20 cellular contexts compared by ENCODE assay signal in the genomic region with DNA sequence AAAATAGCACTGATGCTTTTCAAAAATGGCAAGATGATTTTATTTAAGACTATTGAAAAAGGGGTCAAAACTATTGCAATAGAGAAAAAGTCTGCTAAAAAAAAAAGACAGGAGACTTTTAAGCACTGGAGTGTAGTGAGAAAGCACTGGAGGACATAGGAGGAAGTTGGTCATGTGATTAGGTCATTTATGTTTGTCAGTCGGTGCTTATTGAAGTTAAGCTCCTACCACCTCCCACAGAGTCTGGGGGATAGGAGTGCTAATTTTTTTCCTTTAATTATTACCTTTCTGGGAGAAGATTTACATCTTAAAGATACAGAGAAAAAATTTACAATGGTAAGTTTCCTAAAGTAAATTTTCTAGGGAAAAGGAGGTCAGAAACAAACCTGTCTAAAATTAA.
"Had no signal": no experiment of that assay in that cellular context is flagged by ENCODE, and none has a peak within 500 bp of the region (broad histone marks: within the 10 kb centered on the region; RNA-seq: fewer than 3 reads in every experiment).

No MANE protein-coding gene starts in this region.

- H3K27me3 ChIP-seq: sigmoid colon, testis, vagina had no signal

- H3K27ac ChIP-seq: foreskin keratinocyte, sigmoid colon, testis, vagina, VCaP had no signal

- H3K27ac Mint-ChIP-seq: activated CD4-positive, alpha-beta T cell treated with anti-CD3 and anti-CD28 coated beads, Interleukin-2, amount 10 ng/mL, durations not matched to agents 7 days and 5 days; activated CD8-positive, alpha-beta T cell treated with anti-CD3 and anti-CD28 coated beads, Interleukin-2, amount 10 ng/mL, durations not matched to agents 7 days and 5 days; activated naive CD4-positive, alpha-beta T cell treated with anti-CD3 and anti-CD28 coated beads, Interleukin-2, amount 50 U/mL, for 72 hours; brain; memory B cell; stimulated activated memory B cell treated with anti-CD40 and anti-IgM and Interleukin-4, amounts not matched to agents 10 μg/mL and 1 μg/mL and 100 μg/mL, for 72 hours; T-helper 17 cell had no signal

- ATAC-seq: activated CD8-positive, alpha-beta T cell treated with anti-CD3 and anti-CD28 coated beads, Interleukin-2, amount 10 ng/mL, durations not matched to agents 7 days and 5 days; activated naive CD4-positive, alpha-beta T cell treated with anti-CD3 and anti-CD28 coated beads, Interleukin-2, amount 50 U/mL, for 72 hours; foreskin keratinocyte; stimulated activated memory B cell treated with anti-CD40 and anti-IgM and Interleukin-4, amounts not matched to agents 10 μg/mL and 1 μg/mL and 100 μg/mL, for 72 hours; T-helper 17 cell had no signal

- H3K4me1 ChIP-seq: foreskin keratinocyte, sigmoid colon, testis, vagina had no signal

- H3K4me1 Mint-ChIP-seq: activated CD4-positive, alpha-beta T cell treated with anti-CD3 and anti-CD28 coated beads, Interleukin-2, amount 10 ng/mL, durations not matched to agents 7 days and 5 days; memory B cell; stimulated activated memory B cell treated with anti-CD40 and anti-IgM and Interleukin-4, amounts not matched to agents 10 μg/mL and 1 μg/mL and 100 μg/mL, for 72 hours; T-helper 17 cell had no signal

- H3K27me3 Mint-ChIP-seq: activated CD4-positive, alpha-beta T cell treated with anti-CD3 and anti-CD28 coated beads, Interleukin-2, amount 10 ng/mL, durations not matched to agents 7 days and 5 days; brain; memory B cell; stimulated activated memory B cell treated with anti-CD40 and anti-IgM and Interleukin-4, amounts not matched to agents 10 μg/mL and 1 μg/mL and 100 μg/mL, for 72 hours; T-helper 17 cell had no signal

- H3K4me3 ChIP-seq: sigmoid colon, smooth muscle cell, testis, vagina had no signal

- H3K4me3 Mint-ChIP-seq: activated CD4-positive, alpha-beta T cell treated with anti-CD3 and anti-CD28 coated beads, Interleukin-2, amount 10 ng/mL, durations not matched to agents 7 days and 5 days; activated CD8-positive, alpha-beta T cell treated with anti-CD3 and anti-CD28 coated beads, Interleukin-2, amount 10 ng/mL, durations not matched to agents 7 days and 5 days; brain; memory B cell; stimulated activated memory B cell treated with anti-CD40 and anti-IgM and Interleukin-4, amounts not matched to agents 10 μg/mL and 1 μg/mL and 100 μg/mL, for 72 hours; T-helper 17 cell had no signal

- H3K9me3 Mint-ChIP-seq: activated CD4-positive, alpha-beta T cell treated with anti-CD3 and anti-CD28 coated beads, Interleukin-2, amount 10 ng/mL, durations not matched to agents 7 days and 5 days had no signal

- DNase-seq: activated CD4-positive, alpha-beta T cell treated with anti-CD3 and anti-CD28 coated beads, Interleukin-2, amount 10 ng/mL, durations not matched to agents 7 days and 5 days; activated CD4-positive, CD25-positive, alpha-beta regulatory T cell treated with anti-CD3 and anti-CD28 coated beads, Interleukin-2, amount 50 U/mL, for 72 hours; activated CD8-positive, alpha-beta T cell treated with anti-CD3 and anti-CD28 coated beads, Interleukin-2, amount 10 ng/mL, durations not matched to agents 7 days and 5 days; aorta; dermis blood vessel endothelial cell; effector CD8-positive, alpha-beta T cell; foreskin keratinocyte; posterior cingulate gyrus; sigmoid colon; stimulated activated CD4-positive, alpha-beta T cell treated with anti-CD3 and anti-CD28 coated beads, Interleukin-15, amount 100 ng/mL, for 24 hours; T-helper 17 cell; testis; trophoblast cell had no signal

- H3K4me2 ChIP-seq: smooth muscle cell had no signal

- H3K9me3 ChIP-seq: sigmoid colon, testis, vagina had no signal

- H3K36me3 ChIP-seq: sigmoid colon, vagina had no signal

- H3K36me3 Mint-ChIP-seq: activated naive CD4-positive, alpha-beta T cell treated with anti-CD3 and anti-CD28 coated beads, Interleukin-2, amount 50 U/mL, for 72 hours; brain; memory B cell; stimulated activated memory B cell treated with anti-CD40 and anti-IgM and Interleukin-4, amounts not matched to agents 10 μg/mL and 1 μg/mL and 100 μg/mL, for 72 hours had no signal
